ENCODE assay signal across 21 cellular contexts in genomic region chr1:172138636-172139035, GRCh38.
DNase-seq lines count a peak whose midpoint lies in the region; ATAC-seq and TF ChIP-seq lines count a peak whose summit lies in the region.
"Had no signal": no experiment of that assay in that cellular context is flagged by ENCODE, and none has a peak within 500 bp of the region (broad histone marks: within the 10 kb centered on the region; RNA-seq: fewer than 3 reads in every experiment).

No MANE protein-coding gene starts in this region.

- H3K36me3 ChIP-seq in heart left ventricle, result peaks cover 0 to 5% (median 0%) of the 10 kb centered on the region in 9 donors
- no peaks in the 10 kb centered on the region for H3K36me3 ChIP-seq in uterus
- H3K36me3 ChIP-seq: Peyer's patch had no signal

- no peaks in the 10 kb centered on the region for H3K27me3 ChIP-seq in heart left ventricle
- H3K27me3 ChIP-seq in uterus, result no peaks in the 10 kb centered on the region
- H3K27me3 ChIP-seq: Peyer's patch had no signal

- ATAC-seq in heart left ventricle (no peak), left cardiac atrium (no peak), HG03460 (IDR thresholded peaks at IDR 0.05; ENCODE audit: unreplicated experiment) (no peak)
- ATAC-seq: A549, natural killer cell had no signal

- TF ChIP-seq CTCF in heart left ventricle (IDR thresholded peaks at IDR 0.05), result no peak
- no peak for TF ChIP-seq CTCF in coronary artery (IDR thresholded peaks at IDR 0.05)
- no peak for TF ChIP-seq CTCF in uterus (IDR thresholded peaks at IDR 0.05)

- no peak for DNase-seq in heart left ventricle
- no peak for DNase-seq in left cardiac atrium
- no peak for DNase-seq in coronary artery (ENCODE audit: low spot score)
- peak; percentile 19 for DNase-seq in myocyte (ENCODE audit: low read depth)
- peak in 1 of 2 donors; percentile 36 for DNase-seq in uterus
- DNase-seq in effector CD4-positive, alpha-beta T cell, result no peak
- no peak for DNase-seq in activated T-cell treated with anti-CD3 and anti-CD28 coated beads, Interleukin-2, amount 50 U/mL, for 48 hours
- DNase-seq: activated CD4-positive, alpha-beta T cell treated with anti-CD3 and anti-CD28 coated beads, Interleukin-2, amount 50 U/mL, for 1 hour; activated naive CD4-positive, alpha-beta T cell treated with anti-CD3 and anti-CD28 coated beads, Interleukin-2, amount 10 ng/mL, durations not matched to agents 7 days and 5 days; activated T-cell treated with anti-CD3 and anti-CD28 coated beads for 4 hours; glutamatergic neuron; immature natural killer cell; KG1; natural killer cell; NCI-H1105; NCI-H2171; Peyer's patch; stimulated activated CD8-positive, alpha-beta memory T cell treated with anti-CD3 and anti-CD28 coated beads, Interleukin-4, amount 100 ng/mL, for 48 hours; SW 1271 had no signal

- TF ChIP-seq POLR2A in heart left ventricle (IDR thresholded peaks at IDR 0.05), result no peak
- TF ChIP-seq POLR2A in uterus (IDR thresholded peaks at IDR 0.05), result no peak

- peak overlapping the region in 2 of 12 donors; percentile 70 for H3K4me3 ChIP-seq in heart left ventricle
- peak overlapping the region; percentile 76 for H3K4me3 ChIP-seq in coronary artery
- peak overlapping the region in 1 of 2 donors; percentile 4 for H3K4me3 ChIP-seq in uterus
- H3K4me3 ChIP-seq: A549, Peyer's patch had no signal

- H3K4me1 ChIP-seq in heart left ventricle, result peaks cover 0 to 30% (median 0%) of the 10 kb centered on the region in 12 donors
- H3K4me1 ChIP-seq in uterus, result no peaks in the 10 kb centered on the region
- H3K4me1 ChIP-seq: Peyer's patch had no signal

- H3K9me3 ChIP-seq in heart left ventricle, result no peaks in the 10 kb centered on the region
- no peaks in the 10 kb centered on the region for H3K9me3 ChIP-seq in uterus
- H3K9me3 ChIP-seq: A549, Peyer's patch had no signal

- 79 to 88% (median 84%) methylated on average over 2 of the region's 2 CpGs for WGBS in heart left ventricle, 4 donors

- intact Hi-C loops in heart left ventricle (cut with DNase I), result loop anchor here in 2 of 10 donors (5.0 kb wide), 1 partner anchor 259 kb away; no protein-coding TSS in a partner anchor
- intact Hi-C loops in left cardiac atrium (cut with DNase I), result no loop called here
- intact Hi-C loops in uterus (cut with DNase I; ENCODE audit: low total_unique reads), result no loop called here

- H3K27ac ChIP-seq in heart left ventricle (peak overlapping the region in 7 of 12 donors; percentile 10 to 87 (median 35)), coronary artery (peak overlapping the region; percentile 66 to 69), uterus (peak overlapping the region; percentile 91 to 98)
- H3K27ac ChIP-seq: A549 had no signal

Comparison
In these comparisons a context has a peak if more than half of its experiments do, and no peak if none do; other contexts are left out.
1. H3K27ac ChIP-seq: peak in every context shown above with its lines; median percentile 94 in uterus; 68 in coronary artery; 35 in heart left ventricle.